In the genomic region with DNA sequence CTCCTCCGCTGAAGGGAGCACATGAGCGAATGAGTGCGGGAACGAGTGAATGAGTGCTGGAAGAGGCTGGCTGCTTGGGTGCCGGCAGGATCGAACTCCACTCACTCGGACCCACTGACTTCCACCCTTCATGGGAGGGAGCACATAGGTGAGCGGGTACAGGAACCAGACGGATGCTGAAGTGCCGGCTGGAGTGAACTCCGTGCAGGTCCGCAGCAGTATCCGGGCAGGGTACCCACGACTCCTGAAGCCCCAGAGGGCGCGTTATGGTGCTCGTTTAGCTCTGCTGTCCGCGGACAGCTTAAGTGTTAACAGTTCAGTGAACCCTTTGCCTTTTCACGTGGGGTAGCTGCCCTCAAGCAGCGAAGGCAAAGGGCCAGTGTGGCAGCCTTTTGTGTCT, we compare ENCODE assay signal across 17 cellular contexts. TPM values are rescaled to one million over a fixed set of nuclear protein-coding genes. Genes with fewer than 3 reads are reported as not detected.
A peak's percentile ranks its signal among the peaks of the same experiment; 100 is the strongest.
DNase-seq lines count a peak whose midpoint lies in the region; ATAC-seq and TF ChIP-seq lines count a peak whose summit lies in the region.
"Had no signal": no experiment of that assay in that cellular context is flagged by ENCODE, and none has a peak within 500 bp of the region (broad histone marks: within the 10 kb centered on the region; RNA-seq: fewer than 3 reads in every experiment).

No MANE protein-coding gene starts in this region.

- no peak overlapping the region for H3K4me3 Mint-ChIP-seq in activated naive CD8-positive, alpha-beta T cell treated with anti-CD3 and anti-CD28 coated beads, Interleukin-2, amount 50 U/mL, for 24 hours
- no peak overlapping the region for H3K4me3 Mint-ChIP-seq in activated naive CD8-positive, alpha-beta T cell treated with anti-CD3 and anti-CD28 coated beads for 36 hours
- H3K4me3 Mint-ChIP-seq in WTC11 (no peak overlapping the region), natural killer cell (no peak overlapping the region)
- H3K4me3 Mint-ChIP-seq in natural killer cell treated with Interleukin-12 subunit alpha and Interleukin-12 subunit beta and Interleukin-15 and Interleukin-18, amount 100 ng/mL, for 72 hours: no peak overlapping the region
- H3K4me3 Mint-ChIP-seq: CD8-positive, alpha-beta memory T cell had no signal

- H3K36me3 ChIP-seq in mesendoderm (ENCODE audit: control insufficient read depth, insufficient read depth, low read length) (no peaks in the 10 kb centered on the region), ovary (no peaks in the 10 kb centered on the region)
- H3K36me3 ChIP-seq: BLaER1 had no signal

- CTCF ChIA-PET in WTC11 (lab: Charles Lee): interaction anchor here (0.9 to 1.2 kb wide), 2 partner anchors 22 to 168 kb away, joined by 3 to 4 read pairs; no protein-coding TSS in a partner anchor

- H3K27me3 ChIP-seq in mesendoderm (ENCODE audit: insufficient read depth, low read length, poor library complexity) (no peaks in the 10 kb centered on the region), ovary (no peaks in the 10 kb centered on the region)
- H3K27me3 ChIP-seq: BLaER1 had no signal

- POLR2A ChIA-PET in WTC11 (lab: Charles Lee): interaction anchor here (0.6 kb wide), 1 partner anchor 431 kb away, joined by 5 read pairs; no protein-coding TSS in a partner anchor

- peak overlapping the region; percentile 56 for H3K23ac ChIP-seq in mesendoderm (ENCODE audit: low read length)

- no peaks in the 10 kb centered on the region for H3K9me3 ChIP-seq in ovary
- H3K9me3 ChIP-seq: BLaER1, Caco-2 had no signal

- H3K36me3 Mint-ChIP-seq in activated naive CD8-positive, alpha-beta T cell treated with anti-CD3 and anti-CD28 coated beads, Interleukin-2, amount 50 U/mL, for 24 hours (ENCODE audit: low read depth): no peaks in the 10 kb centered on the region
- H3K36me3 Mint-ChIP-seq in activated naive CD8-positive, alpha-beta T cell treated with anti-CD3 and anti-CD28 coated beads for 36 hours: no peaks in the 10 kb centered on the region
- H3K36me3 Mint-ChIP-seq in WTC11 (peaks cover under 1% of the 10 kb centered on the region; the same call in 1 of the 2 replicates), natural killer cell (no peaks in the 10 kb centered on the region)
- no peaks in the 10 kb centered on the region for H3K36me3 Mint-ChIP-seq in natural killer cell treated with Interleukin-12 subunit alpha and Interleukin-12 subunit beta and Interleukin-15 and Interleukin-18, amount 100 ng/mL, for 72 hours
- H3K36me3 Mint-ChIP-seq: CD8-positive, alpha-beta memory T cell had no signal

- no peak overlapping the region for H4K8ac ChIP-seq in mesendoderm (ENCODE audit: low read depth, low read length)

- no peak overlapping the region for H4K5ac ChIP-seq in mesendoderm (ENCODE audit: low read length)

- no peaks in the 10 kb centered on the region for H3K4me1 ChIP-seq in mesendoderm (ENCODE audit: control insufficient read depth, low read depth, low read length)
- no peaks in the 10 kb centered on the region for H3K4me1 ChIP-seq in ovary (ENCODE audit: insufficient read depth)
- H3K4me1 ChIP-seq: BLaER1, Caco-2 had no signal

- H2AK5ac ChIP-seq in mesendoderm (ENCODE audit: low read length): no peak overlapping the region

- no CpG with 5 or more reads among the region's 21 CpGs for WGBS in mesendoderm (ENCODE audit: extremely low coverage, insufficient coverage, low lambda C conversion rate)
- 84 to 92% (median 89%) methylated on average over 21 of the region's 21 CpGs for WGBS in ovary, 3 donors

- TF ChIP-seq POLR2A in ovary (IDR thresholded peaks at IDR 0.05): no peak

- no peaks in the 10 kb centered on the region for H3K4me1 Mint-ChIP-seq in activated naive CD8-positive, alpha-beta T cell treated with anti-CD3 and anti-CD28 coated beads, Interleukin-2, amount 50 U/mL, for 24 hours
- H3K4me1 Mint-ChIP-seq in activated naive CD8-positive, alpha-beta T cell treated with anti-CD3 and anti-CD28 coated beads for 36 hours: no peaks in the 10 kb centered on the region
- H3K4me1 Mint-ChIP-seq in WTC11 (peaks cover 42% of the 10 kb centered on the region), natural killer cell (no peaks in the 10 kb centered on the region)
- no peaks in the 10 kb centered on the region for H3K4me1 Mint-ChIP-seq in natural killer cell treated with Interleukin-12 subunit alpha and Interleukin-12 subunit beta and Interleukin-15 and Interleukin-18, amount 100 ng/mL, for 72 hours (ENCODE audit: low read depth in 2 of 2)
- H3K4me1 Mint-ChIP-seq: CD8-positive, alpha-beta memory T cell had no signal

- no peak overlapping the region for H2BK120ac ChIP-seq in mesendoderm (ENCODE audit: low read depth, low read length)

- H2BK15ac ChIP-seq in mesendoderm (replicated peaks; ENCODE audit: low read depth): no peak overlapping the region

- H3K56ac ChIP-seq in mesendoderm (ENCODE audit: low read length): no peak overlapping the region

- no peak overlapping the region for H2BK5ac ChIP-seq in mesendoderm (ENCODE audit: low read length)

- no peaks in the 10 kb centered on the region for H3K79me2 ChIP-seq in mesendoderm (ENCODE audit: control insufficient read depth, insufficient read depth, low read length)

- no peak overlapping the region for H3K9ac ChIP-seq in mesendoderm (ENCODE audit: low read length)
- H3K9ac ChIP-seq: BLaER1 had no signal

- TF ChIP-seq CTCF in WTC11 (IDR thresholded peaks at IDR 0.05) (no peak), ovary (IDR thresholded peaks at IDR 0.05) (no peak), natural killer cell (IDR thresholded peaks at IDR 0.05) (no peak)

- peaks cover 2% of the 10 kb centered on the region for H3K27me3 Mint-ChIP-seq in activated naive CD8-positive, alpha-beta T cell treated with anti-CD3 and anti-CD28 coated beads, Interleukin-2, amount 50 U/mL, for 24 hours
- peaks cover 21% of the 10 kb centered on the region for H3K27me3 Mint-ChIP-seq in activated naive CD8-positive, alpha-beta T cell treated with anti-CD3 and anti-CD28 coated beads for 36 hours
- H3K27me3 Mint-ChIP-seq in WTC11 (ENCODE audit: low read depth): peaks cover 4% of the 10 kb centered on the region; the same call in 1 of the 2 replicates
- peaks cover 0 to 21% of the 10 kb centered on the region in 2 donors for H3K27me3 Mint-ChIP-seq in natural killer cell treated with Interleukin-12 subunit alpha and Interleukin-12 subunit beta and Interleukin-15 and Interleukin-18, amount 100 ng/mL, for 72 hours
- H3K27me3 Mint-ChIP-seq in natural killer cell (ENCODE audit: low read depth in 2 of 2): no peaks in the 10 kb centered on the region

- H3K27ac Mint-ChIP-seq in activated naive CD8-positive, alpha-beta T cell treated with anti-CD3 and anti-CD28 coated beads, Interleukin-2, amount 50 U/mL, for 24 hours: no peak overlapping the region
- no peak overlapping the region for H3K27ac Mint-ChIP-seq in activated naive CD8-positive, alpha-beta T cell treated with anti-CD3 and anti-CD28 coated beads for 36 hours
- no peak overlapping the region for H3K27ac Mint-ChIP-seq in WTC11
- no peak overlapping the region for H3K27ac Mint-ChIP-seq in natural killer cell treated with Interleukin-12 subunit alpha and Interleukin-12 subunit beta and Interleukin-15 and Interleukin-18, amount 100 ng/mL, for 72 hours
- no peak overlapping the region for H3K27ac Mint-ChIP-seq in natural killer cell
- H3K27ac Mint-ChIP-seq: CD8-positive, alpha-beta memory T cell had no signal

- H3K4me3 ChIP-seq in mesendoderm (ENCODE audit: low read length) (no peak overlapping the region), ovary (no peak overlapping the region)
- H3K4me3 ChIP-seq: BLaER1, K562 had no signal

- H3K79me1 ChIP-seq in mesendoderm (ENCODE audit: low read length): no peaks in the 10 kb centered on the region

- no peak for TF ChIP-seq EP300 in ovary (IDR thresholded peaks at IDR 0.05)

- H3K4me2 ChIP-seq in mesendoderm (ENCODE audit: low read length): no peak overlapping the region
- H3K4me2 ChIP-seq: BLaER1 had no signal

- DNase-seq in activated naive CD8-positive, alpha-beta T cell treated with anti-CD3 and anti-CD28 coated beads, Interleukin-2, amount 50 U/mL, for 24 hours: no peak
- no peak for DNase-seq in activated naive CD8-positive, alpha-beta T cell treated with anti-CD3 and anti-CD28 coated beads for 36 hours
- DNase-seq in WTC11 (ENCODE audit: low spot score) (peak; percentile 14), mesendoderm (no peak), ovary (no peak), NAMALWA (ENCODE audit: low spot score) (no peak), natural killer cell (no peak)
- no peak for DNase-seq in natural killer cell treated with Interleukin-12 subunit alpha and Interleukin-12 subunit beta and Interleukin-15 and Interleukin-18, amount 100 ng/mL, for 72 hours (ENCODE audit: low spot score)
- DNase-seq: AML-193; Caco-2; CD8-positive, alpha-beta memory T cell; DND-41; GF-D8; GOT3 had no signal

- no peak overlapping the region for H3K27ac ChIP-seq in mesendoderm (ENCODE audit: low read depth, low read length)
- H3K27ac ChIP-seq in ovary: no peak overlapping the region
- H3K27ac ChIP-seq: 22Rv1, BLaER1 had no signal

- no peaks in the 10 kb centered on the region for H3K9me3 Mint-ChIP-seq in activated naive CD8-positive, alpha-beta T cell treated with anti-CD3 and anti-CD28 coated beads, Interleukin-2, amount 50 U/mL, for 24 hours
- H3K9me3 Mint-ChIP-seq in activated naive CD8-positive, alpha-beta T cell treated with anti-CD3 and anti-CD28 coated beads for 36 hours: no peaks in the 10 kb centered on the region
- H3K9me3 Mint-ChIP-seq in WTC11 (no peaks in the 10 kb centered on the region), natural killer cell (peaks cover 4 to 8% of the 10 kb centered on the region in 2 donors)
- peaks cover 4% of the 10 kb centered on the region for H3K9me3 Mint-ChIP-seq in natural killer cell treated with Interleukin-12 subunit alpha and Interleukin-12 subunit beta and Interleukin-15 and Interleukin-18, amount 100 ng/mL, for 72 hours
- H3K9me3 Mint-ChIP-seq: CD8-positive, alpha-beta memory T cell had no signal

- ATAC-seq in activated naive CD8-positive, alpha-beta T cell treated with anti-CD3 and anti-CD28 coated beads, Interleukin-2, amount 50 U/mL, for 24 hours: peak; percentile 36
- ATAC-seq in WTC11 (peak; percentile 49), natural killer cell (no peak)
- no peak for ATAC-seq in natural killer cell treated with Interleukin-12 subunit alpha and Interleukin-12 subunit beta and Interleukin-15 and Interleukin-18, amount 100 ng/mL, for 72 hours
- ATAC-seq: K562 had no signal

- H3K4ac ChIP-seq in mesendoderm (ENCODE audit: low read depth, low read length): no peak overlapping the region

- H3K18ac ChIP-seq in mesendoderm (ENCODE audit: low read length): no peak overlapping the region

- intact Hi-C loops in ovary (cut with DNase I) (no loop called here), natural killer cell (cut with micrococcal nuclease) (no loop called here)

TF ChIP-seq in WTC11, 78 proteins besides CTCF, POLR2A, EP300 and RAD21 (continues in another document):
- TF ChIP-seq ZBTB21 (CRISPR knock-in tag; IDR thresholded peaks at IDR 0.05; ENCODE audit: borderline replicate concordance): no peak

RNA-seq across cellular contexts. Expression of a gene that starts 23.2 kb away (rescaled TPM):
- under 1 TPM in 1 of 2 experiments, not detected in 1; 0.14 TPM for total RNA-seq in activated naive CD8-positive, alpha-beta T cell treated with anti-CD3 and anti-CD28 coated beads for 36 hours
- total RNA-seq in WTC11 (2021) (25.4 to 29.0 TPM (median 28.1 TPM) in 3 replicates), ovary (10 to 100 TPM in 5 of 7 donors, 1 to 10 TPM in 2; 3.6 to 36.4 (median 17.9) TPM), natural killer cell (not detected)
- polyA plus RNA-seq in mesendoderm (2013, experiment 1 of 2): 6.5 TPM
- polyA plus RNA-seq in mesendoderm (2013, experiment 2 of 2): 7.0 TPM
- 1 to 10 TPM; 2.2 to 5.2 TPM for polyA plus RNA-seq in ovary
- total RNA-seq in natural killer cell treated with Interleukin-12 subunit alpha and Interleukin-12 subunit beta and Interleukin-15 and Interleukin-18, amount 100 ng/mL, for 72 hours: not detected
- total RNA-seq: Caco-2; CD8-positive, alpha-beta memory T cell; K562 had no signal
- polyA plus RNA-seq: CD8-positive, alpha-beta memory T cell; K562 had no signal

Comparison
In these comparisons a context has a peak if more than half of its experiments do, and no peak if none do; other contexts are left out.
1. ATAC-seq: peak in activated naive CD8-positive, alpha-beta T cell treated with anti-CD3 and anti-CD28 coated beads, Interleukin-2, amount 50 U/mL, for 24 hours (single experiment) and WTC11 (single experiment); none in natural killer cell treated with Interleukin-12 subunit alpha and Interleukin-12 subunit beta and Interleukin-15 and Interleukin-18, amount 100 ng/mL, for 72 hours (0 of 2) and natural killer cell (0 of 3).
2. RNA of a gene that starts 23.2 kb away (total RNA-seq): 25.4 to 29.0 TPM in WTC11 and 3.6 to 36.4 TPM in ovary; 0.14 TPM in activated naive CD8-positive, alpha-beta T cell treated with anti-CD3 and anti-CD28 coated beads for 36 hours, not detected in natural killer cell treated with Interleukin-12 subunit alpha and Interleukin-12 subunit beta and Interleukin-15 and Interleukin-18, amount 100 ng/mL, for 72 hours and not detected in natural killer cell; every median in the first group is over 4 times any median in the second.